ENCODE assay signal across 14 cellular contexts in genomic region chr14:92160619-92161018, GRCh38. TPM values are rescaled to one million over a fixed set of nuclear protein-coding genes. Genes with fewer than 3 reads are reported as not detected.
DNase-seq lines count a peak whose midpoint lies in the region; ATAC-seq and TF ChIP-seq lines count a peak whose summit lies in the region.
"Had no signal": no experiment of that assay in that cellular context is flagged by ENCODE, and none has a peak within 500 bp of the region (broad histone marks: within the 10 kb centered on the region; RNA-seq: fewer than 3 reads in every experiment).

No MANE protein-coding gene starts in this region.

- peaks cover 17% of the 10 kb centered on the region for H3K4me1 ChIP-seq in GM23248 (ENCODE audit: insufficient read depth)
- H3K4me1 ChIP-seq: vagina had no signal

- in situ Hi-C loops in GM23248 (cut with MboI) (no loop called here), astrocyte of the spinal cord (cut with HindIII; ENCODE audit: low sequenced_read_pairs) (no loop called here)

- H3K4me3 Mint-ChIP-seq in memory B cell = no peak overlapping the region
- H3K4me3 Mint-ChIP-seq: activated naive CD4-positive, alpha-beta T cell treated with anti-CD3 and anti-CD28 coated beads, Interleukin-2, amount 50 U/mL, for 24 hours; naive thymus-derived CD8-positive, alpha-beta T cell had no signal

- no peak overlapping the region for H2AFZ ChIP-seq in GM23248

- peaks cover 74% of the 10 kb centered on the region for H3K36me3 ChIP-seq in GM23248 (ENCODE audit: low read depth)

- H3K9me2 ChIP-seq in GM23248 (ENCODE audit: insufficient read depth) = no peaks in the 10 kb centered on the region

- H3K4me2 ChIP-seq in GM23248 (ENCODE audit: unreplicated experiment) = peak overlapping the region; percentile 74

- DNase-seq in AG09319 (ENCODE audit: extremely low read depth, low read depth) (peak; percentile 64), GM23248 (peak; percentile 93), astrocyte of the spinal cord (ENCODE audit: low read depth, low spot score) (peak; percentile 38), memory B cell (ENCODE audit: low spot score in 2 of 2) (no peak), DMS153 treated with DMSO at 0.1 percent for 48 hours (lab: John Stamatoyannopoulos, UW; ENCODE audit: unreplicated experiment) (no peak), HuH-7 (ENCODE audit: low spot score) (no peak), cerebellar cortex (ENCODE audit: low spot score) (no peak)
- no peak for DNase-seq in activated CD4-positive, CD25-positive, alpha-beta regulatory T cell treated with anti-CD3 and anti-CD28 coated beads, Interleukin-2, amount 50 U/mL, for 72 hours
- DNase-seq: activated CD4-positive, alpha-beta T cell treated with anti-CD3 and anti-CD28 coated beads, Interleukin-2, amount 50 U/mL, for 4 hours; naive thymus-derived CD8-positive, alpha-beta T cell; NCI-H526 treated with DMSO at 0.1 percent for 48 hours; stimulated activated CD8-positive, alpha-beta memory T cell treated with anti-CD3 and anti-CD28 coated beads, Interleukin-4, amount 100 ng/mL, for 48 hours had no signal

- H3K27ac Mint-ChIP-seq in memory B cell = peak overlapping the region; percentile 39
- H3K27ac Mint-ChIP-seq: activated naive CD4-positive, alpha-beta T cell treated with anti-CD3 and anti-CD28 coated beads, Interleukin-2, amount 50 U/mL, for 24 hours had no signal

- peaks cover 45% of the 10 kb centered on the region for H3K36me3 Mint-ChIP-seq in memory B cell

- TF ChIP-seq CTCF in AG09319 (IDR thresholded peaks at IDR 0.05; ENCODE audit: low read depth, low read length) (no peak), astrocyte of the spinal cord (IDR thresholded peaks at IDR 0.05; ENCODE audit: low read depth, low read length) (no peak)

- no peaks in the 10 kb centered on the region for H3K9me3 ChIP-seq in GM23248 (ENCODE audit: low read depth)
- H3K9me3 ChIP-seq: vagina had no signal

- peaks cover 25% of the 10 kb centered on the region; the same call in 1 of the 2 replicates for H3F3A ChIP-seq in GM23248 (ENCODE audit: insufficient read depth)

- H4K20me1 ChIP-seq in GM23248 (ENCODE audit: insufficient read depth) = no peaks in the 10 kb centered on the region

- H3K4me3 ChIP-seq in GM23248 = 0 out of 2 replicates have a peak overlapping the region, but pooled peaks have one; percentile 22
- H3K4me3 ChIP-seq in astrocyte of the spinal cord (ENCODE audit: low read depth, low read length) = no peak overlapping the region
- H3K4me3 ChIP-seq: vagina had no signal

- H3K27me3 Mint-ChIP-seq in memory B cell = no peaks in the 10 kb centered on the region
- H3K27me3 Mint-ChIP-seq: activated naive CD4-positive, alpha-beta T cell treated with anti-CD3 and anti-CD28 coated beads, Interleukin-2, amount 50 U/mL, for 24 hours; naive thymus-derived CD8-positive, alpha-beta T cell had no signal

- H3K9me3 Mint-ChIP-seq in memory B cell = peaks cover 6% of the 10 kb centered on the region
- H3K9me3 Mint-ChIP-seq: activated naive CD4-positive, alpha-beta T cell treated with anti-CD3 and anti-CD28 coated beads, Interleukin-2, amount 50 U/mL, for 24 hours had no signal

- no peak for ATAC-seq in memory B cell (ENCODE audit: low read depth)
- ATAC-seq: naive thymus-derived CD8-positive, alpha-beta T cell had no signal

- no peaks in the 10 kb centered on the region for H3K79me2 ChIP-seq in GM23248 (ENCODE audit: insufficient read depth)

- H3K27me3 ChIP-seq in GM23248 (replicated peaks; ENCODE audit: insufficient read depth) = no peaks in the 10 kb centered on the region
- H3K27me3 ChIP-seq: vagina had no signal

- peak overlapping the region; percentile 74 for H3K27ac ChIP-seq in GM23248
- H3K27ac ChIP-seq: vagina had no signal

- WGBS in GM23248 (ENCODE audit: low coverage in 1 of 2, low lambda C conversion rate in 2 of 2, missing lambda C conversion rate in 2 of 2), 2 experiments = 3 to 7% methylated on average over 4 of the region's 4 CpGs

- H3K4me1 Mint-ChIP-seq in memory B cell = no peaks in the 10 kb centered on the region

- H3K9ac ChIP-seq in GM23248 = peak overlapping the region; percentile 34; the same call in 1 of the 2 replicates

RNA-seq across cellular contexts. Expression of gene CPSF2, which starts 38.9 kb away (rescaled TPM):
- 38.7 and 53.6 TPM in 2 replicates for total RNA-seq in GM23248 (2014; rRNA removed; shearing (Covaris generic))
- polyA plus RNA-seq in GM23248 (2016; fragmentation: Nextera tagmentation; extraction: Ambion mirVana) = 41.0 and 42.6 TPM in 2 replicates

RNA-seq across cellular contexts. Expression of gene NDUFB1, which starts 39.1 kb away (rescaled TPM):
- total RNA-seq in GM23248 (2014; rRNA removed; shearing (Covaris generic)) = 136 and 144 TPM in 2 replicates
- 321 and 336 TPM in 2 replicates for polyA plus RNA-seq in GM23248 (2016; fragmentation: Nextera tagmentation; extraction: Ambion mirVana)

RNA-seq across cellular contexts. Expression of gene ATXN3, which starts 54.2 kb away (rescaled TPM):
- total RNA-seq in GM23248 (2014; rRNA removed; shearing (Covaris generic)) = 35.7 and 75.6 TPM in 2 replicates
- polyA plus RNA-seq in GM23248 (2016; fragmentation: Nextera tagmentation; extraction: Ambion mirVana) = 19.4 and 25.9 TPM in 2 replicates

Comparison
In these comparisons a context has a peak if more than half of its experiments do, and no peak if none do; other contexts are left out.
1. DNase-seq: peak in AG09319 (single experiment), GM23248 (single experiment) and astrocyte of the spinal cord (single experiment); none in memory B cell (0 of 2), activated CD4-positive, CD25-positive, alpha-beta regulatory T cell treated with anti-CD3 and anti-CD28 coated beads, Interleukin-2, amount 50 U/mL, for 72 hours (single experiment), DMS153 treated with DMSO at 0.1 percent for 48 hours (single experiment), HuH-7 (single experiment) and cerebellar cortex (single experiment).